8 cellular contexts compared by ENCODE assay signal in genomic region chr1:40508375-40509341, GRCh38. TPM values are rescaled to one million over a fixed set of nuclear protein-coding genes. Genes with fewer than 3 reads are reported as not detected.
DNase-seq lines count a peak whose midpoint lies in the region; ATAC-seq and TF ChIP-seq lines count a peak whose summit lies in the region.

Gene EXO5 (plus strand): TSS chr1:40508767. CDS start chr1:40514545, 5,778 bp downstream.

- peak; percentile 79 for TF ChIP-seq POLR2A in erythroblast (IDR thresholded peaks at IDR 0.05; ENCODE audit: low read length)

- H3K27me3 ChIP-seq in PC-3 (ENCODE audit: low read length) (no peaks in the 10 kb centered on the region), mucosa of rectum (ENCODE audit: control insufficient read depth in 2 of 2, insufficient read depth in 2 of 2, low read length in 2 of 2) (no peaks in the 10 kb centered on the region)

- peaks cover 5% of the 10 kb centered on the region for H3K9me3 ChIP-seq in PC-3 (ENCODE audit: low read length)
- no peaks in the 10 kb centered on the region for H3K9me3 ChIP-seq in mucosa of rectum (ENCODE audit: control insufficient read depth in 2 of 2, low read length in 2 of 2)

- TF ChIP-seq CTCF in C4-2B (conservative IDR thresholded peaks at IDR 0.05) (no peak), PC-3 (conservative IDR thresholded peaks at IDR 0.05; ENCODE audit: low read depth, low read length) (no peak)

- DNase-seq in HT1080 (ENCODE audit: low read depth) (peak; percentile 49), PC-3 (peak; percentile 45), erythroblast (lab: John Stamatoyannopoulos, UW) (peak; percentile 83 to 85)
- DNase-seq in activated T-cell treated with anti-CD3 and anti-CD28 coated beads, Interleukin-2, amount 50 U/mL, for 1 hour, result peak; percentile 82
- DNase-seq in stimulated activated CD8-positive, alpha-beta memory T cell treated with anti-CD3 and anti-CD28 coated beads, Interleukin-4, amount 100 ng/mL, for 4 hours (ENCODE audit: low read depth in 2 of 2, low spot score in 1 of 2), result peak; percentile 68 to 71

- ATAC-seq in GM19395 (IDR thresholded peaks at IDR 0.05; ENCODE audit: unreplicated experiment) (peak; percentile 91), PC-3 (peak; percentile 96)

- H3K9me2 ChIP-seq in PC-3 (replicated peaks; ENCODE audit: low read length), result no peaks in the 10 kb centered on the region

- H3K4me2 ChIP-seq in PC-3 (ENCODE audit: low read length), result peak within 1 kb of the TSS; percentile 80

- CTCF ChIA-PET in PC-3 (lab: Charles Lee), result interaction anchor here (0.5 kb wide), 1 partner anchor 32 kb away, joined by 5 read pairs; no protein-coding TSS in a partner anchor

- H3F3A ChIP-seq in PC-3 (ENCODE audit: low read length, unreplicated experiment), result no peaks in the 10 kb centered on the region

- H3K9ac ChIP-seq in PC-3 (ENCODE audit: low read length) (peak within 1 kb of the TSS; percentile 67), mucosa of rectum (ENCODE audit: low read depth in 1 of 2, low read length in 2 of 2) (peak within 1 kb of the TSS; percentile 77 to 78)

- H2AFZ ChIP-seq in PC-3 (ENCODE audit: low read length), result peak within 1 kb of the TSS; percentile 95

- POLR2A ChIA-PET in PC-3 (lab: Charles Lee; ENCODE audit: unreplicated experiment), result interaction anchor here (0.9 kb wide), 1 partner anchor 23 kb away, joined by 3 read pairs; the partner anchor contains the start of gene ZNF684

- TSS peak; percentile 79 for BruUV-seq in PC-3 (replicated peaks; lab: Mats Ljungman, UMichigan)

- no peaks in the 10 kb centered on the region for H3K79me2 ChIP-seq in PC-3 (ENCODE audit: low read length)

- H3K27ac ChIP-seq in C4-2B (peak within 1 kb of the TSS; percentile 53), PC-3 (ENCODE audit: low read length) (no peak within 1 kb of the TSS), mucosa of rectum (ENCODE audit: low read depth in 2 of 2, low read length in 2 of 2) (peak within 1 kb of the TSS; percentile 52 to 56)

- H3K4me1 ChIP-seq in PC-3 (ENCODE audit: insufficient read depth, low read length) (no peaks in the 10 kb centered on the region), mucosa of rectum (ENCODE audit: control insufficient read depth in 2 of 2, insufficient read depth in 2 of 2, low read length in 2 of 2) (peaks cover 5 to 6% of the 10 kb centered on the region in 2 donors)

- H3K4me3 ChIP-seq in PC-3 (ENCODE audit: low read length), result peak within 1 kb of the TSS; percentile 66
- peak within 1 kb of the TSS; percentile 90 to 93 for H3K4me3 ChIP-seq in mucosa of rectum (ENCODE audit: low read length in 2 of 2)

- H3K36me3 ChIP-seq in PC-3 (ENCODE audit: low read depth, low read length) (no peaks in the 10 kb centered on the region; the same call in 1 of the 2 replicates), mucosa of rectum (ENCODE audit: control insufficient read depth in 2 of 2, insufficient read depth in 2 of 2, low read length in 2 of 2) (no peaks in the 10 kb centered on the region)

- H4K20me1 ChIP-seq in PC-3 (ENCODE audit: low read length), result no peaks in the 10 kb centered on the region

- intact Hi-C loops in PC-3 (cut with micrococcal nuclease), result no loop called here

RNA-seq across cellular contexts. Expression of gene EXO5, which starts in this region (rescaled TPM):
- total RNA-seq in HT1080 (2014; rRNA removed; shearing (Covaris generic)), result 3.1 and 5.2 TPM in 2 replicates
- polyA plus RNA-seq in HT1080 (2015; cell fraction: cytosol; rRNA removed), result 4.5 and 6.0 TPM in 2 replicates
- 6.7 and 9.6 TPM in 2 replicates for polyA plus RNA-seq in HT1080 (2015; cell fraction: nucleus; rRNA removed)
- total RNA-seq in PC-3 (2014; rRNA removed), result 6.3 and 7.4 TPM in 2 replicates
